28 cellular contexts compared by ENCODE assay signal in genomic region chr11:23542171-23542570, GRCh38.
A peak's percentile ranks its signal among the peaks of the same experiment; 100 is the strongest.
DNase-seq lines count a peak whose midpoint lies in the region; ATAC-seq, FAIRE-seq and TF ChIP-seq lines count a peak whose summit lies in the region.
"Had no signal": no experiment of that assay in that cellular context is flagged by ENCODE, and none has a peak within 500 bp of the region (broad histone marks: within the 10 kb centered on the region; RNA-seq: fewer than 3 reads in every experiment).

No MANE protein-coding gene starts in this region.

- ATAC-seq in PC-3 (no peak), left colon (peak; percentile 78), GM18868 (IDR thresholded peaks at IDR 0.05; ENCODE audit: unreplicated experiment) (no peak)
- ATAC-seq: GM12878 had no signal

- H4K20me1 ChIP-seq in Loucy (ENCODE audit: insufficient read depth, low read length, poor library complexity, severe bottlenecking), result no peaks in the 10 kb centered on the region
- H4K20me1 ChIP-seq in PC-3 (ENCODE audit: low read length), result no peaks in the 10 kb centered on the region
- H4K20me1 ChIP-seq: BLaER1 had no signal

- 20 to 62% (median 43%) methylated on average over 1 of the region's 1 CpG for WGBS in small intestine, 3 donors
- WGBS in prostate gland, result 87% methylated on average over 1 of the region's 1 CpG

- peaks cover 38% of the 10 kb centered on the region for H3K4me1 ChIP-seq in Loucy (ENCODE audit: insufficient read depth, low read length, poor library complexity, severe bottlenecking)
- H3K4me1 ChIP-seq in PC-3 (ENCODE audit: insufficient read depth, low read length), result peaks cover 13% of the 10 kb centered on the region
- no peaks in the 10 kb centered on the region for H3K4me1 ChIP-seq in small intestine (ENCODE audit: control insufficient read depth in 2 of 2, insufficient read depth in 1 of 2, low read depth in 1 of 2, low read length in 1 of 2)
- no peaks in the 10 kb centered on the region for H3K4me1 ChIP-seq in prostate gland (replicated peaks)
- H3K4me1 ChIP-seq: BE2C, BLaER1 had no signal

- CTCF ChIA-PET in PC-3 (lab: Charles Lee), result no interaction called here

- DNase-seq in PC-3, result no peak
- DNase-seq in left colon, result no peak
- DNase-seq in small intestine, result peak; percentile 38
- no peak for DNase-seq in T1000 (lab: John Stamatoyannopoulos, UW)
- no peak for DNase-seq in progenitor cell of endocrine pancreas (ENCODE audit: low spot score, unreplicated experiment)
- no peak for DNase-seq in prostate gland (ENCODE audit: low spot score)
- DNase-seq: 8988T; ACHN; BE2C; C1 segment of cervical spinal cord; CD4-positive, alpha-beta memory T cell; CD4-positive, CD25-positive, alpha-beta regulatory T cell; CD8-positive, alpha-beta memory T cell; COR-L47; DMS 273 treated with DMSO at 0.1 percent for 48 hours; DMS153; DMS53; DMS79; DND-41 had no signal

- H2AFZ ChIP-seq in Loucy (ENCODE audit: low read length), result peak overlapping the region; percentile 48; the same call in 1 of the 2 replicates
- H2AFZ ChIP-seq in PC-3 (ENCODE audit: low read length), result no peak overlapping the region

- BruUV-seq in PC-3 (replicated peaks; lab: Mats Ljungman, UMichigan), result no TSS peak

- no peaks in the 10 kb centered on the region for H3K9me2 ChIP-seq in Loucy (replicated peaks; ENCODE audit: low read depth, low read length)
- H3K9me2 ChIP-seq in PC-3 (replicated peaks; ENCODE audit: low read length), result no peaks in the 10 kb centered on the region

- TF ChIP-seq CTCF in Loucy (conservative IDR thresholded peaks at IDR 0.05; ENCODE audit: low read length) (no peak), PC-3 (conservative IDR thresholded peaks at IDR 0.05; ENCODE audit: low read depth, low read length) (no peak), progenitor cell of endocrine pancreas (IDR thresholded peaks at IDR 0.05; ENCODE audit: unreplicated experiment) (no peak), prostate gland (IDR thresholded peaks at IDR 0.05) (no peak)

- H3F3A ChIP-seq in Loucy (ENCODE audit: low read depth), result peaks cover 6% of the 10 kb centered on the region; the same call in 1 of the 2 replicates
- no peaks in the 10 kb centered on the region for H3F3A ChIP-seq in PC-3 (ENCODE audit: low read length, unreplicated experiment)

- no peak overlapping the region for H3K4me3 Mint-ChIP-seq in progenitor cell of endocrine pancreas (ENCODE audit: low read depth)
- H3K4me3 Mint-ChIP-seq: CD14-positive monocyte; CD4-positive, alpha-beta memory T cell; CD4-positive, CD25-positive, alpha-beta regulatory T cell; CD8-positive, alpha-beta memory T cell had no signal

- POLR2A ChIA-PET in PC-3 (lab: Charles Lee; ENCODE audit: unreplicated experiment), result no interaction called here

- no peaks in the 10 kb centered on the region for H3K27me3 Mint-ChIP-seq in progenitor cell of endocrine pancreas
- H3K27me3 Mint-ChIP-seq: CD4-positive, alpha-beta memory T cell; CD4-positive, CD25-positive, alpha-beta regulatory T cell; CD8-positive, alpha-beta memory T cell had no signal

- H3K4me1 Mint-ChIP-seq in progenitor cell of endocrine pancreas (ENCODE audit: low read depth), result peaks cover 2% of the 10 kb centered on the region
- H3K4me1 Mint-ChIP-seq: CD14-positive monocyte; CD4-positive, alpha-beta memory T cell; CD4-positive, CD25-positive, alpha-beta regulatory T cell; CD8-positive, alpha-beta memory T cell had no signal

- H3K9me3 ChIP-seq in Loucy (ENCODE audit: insufficient read depth, low read depth, low read length) (peaks cover under 1% of the 10 kb centered on the region; the same call in 1 of the 2 replicates), PC-3 (ENCODE audit: low read length) (no peaks in the 10 kb centered on the region), small intestine (ENCODE audit: control insufficient read depth, low read depth) (no peaks in the 10 kb centered on the region), prostate gland (no peaks in the 10 kb centered on the region)
- H3K9me3 ChIP-seq: BE2C, BLaER1 had no signal

- no peak for FAIRE-seq in small intestine (lab: Jason Lieb, UNC)
- FAIRE-seq: A204.1, G401.6, GM12878, GM12892, GM18507 had no signal

- TF ChIP-seq POLR2A in prostate gland (IDR thresholded peaks at IDR 0.05), result no peak

- H3K36me3 ChIP-seq in Loucy (ENCODE audit: insufficient read depth, low read length) (no peaks in the 10 kb centered on the region), PC-3 (ENCODE audit: low read depth, low read length) (no peaks in the 10 kb centered on the region), small intestine (ENCODE audit: control insufficient read depth in 2 of 2, insufficient read depth in 2 of 2, low read length in 2 of 2) (no peaks in the 10 kb centered on the region), prostate gland (no peaks in the 10 kb centered on the region)
- H3K36me3 ChIP-seq: BE2C, BLaER1 had no signal

- H3K4me3 ChIP-seq in Loucy (ENCODE audit: low read length, poor library complexity, severe bottlenecking), result peak overlapping the region; percentile 31
- no peak overlapping the region for H3K4me3 ChIP-seq in PC-3 (ENCODE audit: low read length)
- no peak overlapping the region for H3K4me3 ChIP-seq in small intestine (ENCODE audit: low read depth in 1 of 2, low read length in 2 of 2)
- no peak overlapping the region for H3K4me3 ChIP-seq in prostate gland
- H3K4me3 ChIP-seq: BLaER1, GM12878 had no signal

- H3K4me2 ChIP-seq in Loucy (ENCODE audit: low read depth, low read length, poor library complexity, severe bottlenecking), result peak overlapping the region; percentile 52
- H3K4me2 ChIP-seq in PC-3 (ENCODE audit: low read length), result peak overlapping the region; percentile 3; the same call in 1 of the 2 replicates
- H3K4me2 ChIP-seq: BLaER1 had no signal

- H3K27me3 ChIP-seq in Loucy (ENCODE audit: insufficient read depth, low read length, poor library complexity, severe bottlenecking) (no peaks in the 10 kb centered on the region), PC-3 (ENCODE audit: low read length) (no peaks in the 10 kb centered on the region), small intestine (ENCODE audit: control insufficient read depth in 2 of 2, insufficient read depth in 2 of 2, low read length in 2 of 2) (no peaks in the 10 kb centered on the region), prostate gland (replicated peaks; ENCODE audit: insufficient read depth) (no peaks in the 10 kb centered on the region)
- H3K27me3 ChIP-seq: BE2C, BLaER1 had no signal

- intact Hi-C loops in PC-3 (cut with micrococcal nuclease), result loop anchor here (1.0 to 5.0 kb wide), 3 partner anchors 361 to 785 kb away; no protein-coding TSS in a partner anchor
- intact Hi-C loops in left colon (cut with DNase I, micrococcal nuclease), result no loop called here
- intact Hi-C loops in prostate gland (cut with DNase I), result no loop called here

- no peaks in the 10 kb centered on the region for H3K36me3 Mint-ChIP-seq in progenitor cell of endocrine pancreas (ENCODE audit: insufficient read depth)
- H3K36me3 Mint-ChIP-seq: CD14-positive monocyte; CD4-positive, alpha-beta memory T cell; CD4-positive, CD25-positive, alpha-beta regulatory T cell had no signal

- no peak overlapping the region for H3K27ac ChIP-seq in PC-3 (ENCODE audit: low read length)
- no peak overlapping the region for H3K27ac ChIP-seq in small intestine (ENCODE audit: low read depth in 1 of 2, low read length in 1 of 2)
- no peak overlapping the region for H3K27ac ChIP-seq in prostate gland
- H3K27ac ChIP-seq: BLaER1 had no signal

- H3K79me2 ChIP-seq in Loucy (ENCODE audit: insufficient read depth, low read length) (no peaks in the 10 kb centered on the region), PC-3 (ENCODE audit: low read length) (no peaks in the 10 kb centered on the region)

- no peak overlapping the region for H3K9ac ChIP-seq in Loucy (ENCODE audit: low read depth, low read length, poor library complexity, severe bottlenecking)
- no peak overlapping the region for H3K9ac ChIP-seq in PC-3 (ENCODE audit: low read length)
- H3K9ac ChIP-seq: BLaER1 had no signal

- no peak overlapping the region for H3K27ac Mint-ChIP-seq in progenitor cell of endocrine pancreas
- H3K27ac Mint-ChIP-seq: CD14-positive monocyte; CD4-positive, alpha-beta memory T cell; CD4-positive, CD25-positive, alpha-beta regulatory T cell had no signal

- peaks cover 5% of the 10 kb centered on the region for H3K9me3 Mint-ChIP-seq in progenitor cell of endocrine pancreas (ENCODE audit: low read depth)
